ENCODE assay signal across 8 cellular contexts in genomic region chr10:133520193-133520738, GRCh38. TPM values are rescaled to one million over a fixed set of nuclear protein-coding genes. Genes with fewer than 3 reads are reported as not detected.
DNase-seq lines count a peak whose midpoint lies in the region; TF ChIP-seq lines count a peak whose summit lies in the region.

No MANE protein-coding gene starts in this region.

- H3K9me3 ChIP-seq in HEK293 (ENCODE audit: control insufficient read depth, insufficient read depth, low read depth, low read length) (no peaks in the 10 kb centered on the region), mammary epithelial cell (replicated peaks; ENCODE audit: insufficient read depth, low read length) (no peaks in the 10 kb centered on the region)

- DNase-seq in NCI-H1105 treated with DMSO at 0.1 percent for 48 hours (lab: John Stamatoyannopoulos, UW) (peak; percentile 7), NCI-H1105 (lab: John Stamatoyannopoulos, UW) (no peak), NCI-H1048 (lab: John Stamatoyannopoulos, UW) (peak; percentile 65), mammary epithelial cell (peak; percentile 58), left kidney (ENCODE audit: low read depth, low spot score) (peak; percentile 76)
- peak; percentile 86 to 95 for DNase-seq in stimulated activated CD4-positive, alpha-beta T cell treated with anti-CD3 and anti-CD28 coated beads, Interleukin-4, amount 100 ng/mL, for 4 hours

- H3K4me1 ChIP-seq in HEK293 (ENCODE audit: control insufficient read depth, insufficient read depth, low read length) (no peaks in the 10 kb centered on the region), mammary epithelial cell (ENCODE audit: insufficient read depth, low read length) (peaks cover 8% of the 10 kb centered on the region)

- peak overlapping the region; percentile 97 for H2AFZ ChIP-seq in mammary epithelial cell (ENCODE audit: low read depth, low read length)

- H3K36me3 ChIP-seq in HEK293 (ENCODE audit: control insufficient read depth in 2 of 2, insufficient read depth in 1 of 2, low read length in 2 of 2) (no peaks in the 10 kb centered on the region), mammary epithelial cell (ENCODE audit: insufficient read depth, low read length) (no peaks in the 10 kb centered on the region)

- H3K4me3 ChIP-seq in HEK293 (ENCODE audit: low read depth, low read length), result peak overlapping the region; percentile 19
- H3K4me3 ChIP-seq in WI38 (ENCODE audit: low read depth, low read length), result peak overlapping the region; percentile 7; the same call in 1 of the 2 replicates
- H3K4me3 ChIP-seq in mammary epithelial cell (replicated peaks in 1 of 3; ENCODE audit: insufficient read depth in 1 of 3, low read depth in 2 of 3, low read length in 3 of 3), result peak overlapping the region; percentile 35 to 60 (median 59)

- TF ChIP-seq CTCF in HEK293 (tag by site-specific recombination; IDR thresholded peaks at IDR 0.05) (peak; percentile 96), WI38 (IDR thresholded peaks at IDR 0.05; ENCODE audit: low read depth, low read length) (peak; percentile 78), mammary epithelial cell (conservative IDR thresholded peaks at IDR 0.05 in 1 of 2, IDR thresholded peaks at IDR 0.05 in 1 of 2; ENCODE audit: extremely low read depth in 1 of 2, insufficient read depth in 1 of 2, low read depth in 1 of 2, low read length in 2 of 2) (peak; percentile 50 to 94)

- no peak overlapping the region for H3K27ac ChIP-seq in HEK293 (ENCODE audit: extremely low read depth, low read depth, low read length)
- H3K27ac ChIP-seq in mammary epithelial cell (ENCODE audit: insufficient read depth, low read depth, low read length), result no peak overlapping the region

- no peaks in the 10 kb centered on the region for H3K79me2 ChIP-seq in mammary epithelial cell (ENCODE audit: insufficient read depth, low read length)

- in situ Hi-C loops in mammary epithelial cell (cut with MboI; ENCODE audit: low sequenced_read_pairs in 2 of 2), result no loop called here

- H3K27me3 ChIP-seq in mammary epithelial cell (ENCODE audit: insufficient read depth, low read length), result peaks cover 2% of the 10 kb centered on the region

- peak overlapping the region; percentile 95 for H3K4me2 ChIP-seq in mammary epithelial cell (ENCODE audit: insufficient read depth, low read depth, low read length)

- intact Hi-C loops in mammary epithelial cell (cut with micrococcal nuclease), result loop anchor here (5.0 kb wide), 1 partner anchor 193 kb away; no protein-coding TSS in a partner anchor

- no peaks in the 10 kb centered on the region for H4K20me1 ChIP-seq in mammary epithelial cell (ENCODE audit: insufficient read depth, low read length)

- no TSS peak for BruUV-seq in mammary epithelial cell (replicated peaks; lab: Mats Ljungman, UMichigan)

- CTCF ChIA-PET in HEK293 (lab: Yijun Ruan, JAX) (interaction anchor here (0.6 to 1.7 kb wide), 11 partner anchors 9 to 100 kb away, joined by 3 to 12 read pairs (median 5); no protein-coding TSS in a partner anchor), mammary epithelial cell (lab: Charles Lee; ENCODE audit: low non-redundant PET) (no interaction called here)

- no peak overlapping the region for H3K9ac ChIP-seq in mammary epithelial cell (ENCODE audit: insufficient read depth, low read length)

- dilution Hi-C loops in mammary epithelial cell (cut with HindIII; ENCODE audit: low sequenced_read_pairs), result no loop called here

- WGBS in mammary epithelial cell (ENCODE audit: low coverage, missing lambda C conversion rate), result 3% methylated on average over 5 of the region's 33 CpGs

- POLR2A ChIA-PET in HEK293 (lab: Yijun Ruan, JAX), result interaction anchor here (1.0 kb wide), 1 partner anchor 13 kb away, joined by 5 read pairs; no protein-coding TSS in a partner anchor

TF ChIP-seq in HEK293, 187 proteins besides CTCF, POLR2A, EP300 and RAD21 (continues in another document):
- peak; percentile 83; the same call in 1 of the 2 replicates for TF ChIP-seq ZNF324 (tag by site-specific recombination; IDR thresholded peaks at IDR 0.05)
- TF ChIP-seq ZFP69B (tag by site-specific recombination; IDR thresholded peaks at IDR 0.05), result peak; percentile 39; the same call in 1 of the 2 replicates
- no peak for TF ChIP-seq ZNF266 (tag by site-specific recombination; IDR thresholded peaks at IDR 0.05; ENCODE audit: low read depth)
- no peak for TF ChIP-seq KLF10 (tag by site-specific recombination; IDR thresholded peaks at IDR 0.05)
- TF ChIP-seq, protein P1, sequence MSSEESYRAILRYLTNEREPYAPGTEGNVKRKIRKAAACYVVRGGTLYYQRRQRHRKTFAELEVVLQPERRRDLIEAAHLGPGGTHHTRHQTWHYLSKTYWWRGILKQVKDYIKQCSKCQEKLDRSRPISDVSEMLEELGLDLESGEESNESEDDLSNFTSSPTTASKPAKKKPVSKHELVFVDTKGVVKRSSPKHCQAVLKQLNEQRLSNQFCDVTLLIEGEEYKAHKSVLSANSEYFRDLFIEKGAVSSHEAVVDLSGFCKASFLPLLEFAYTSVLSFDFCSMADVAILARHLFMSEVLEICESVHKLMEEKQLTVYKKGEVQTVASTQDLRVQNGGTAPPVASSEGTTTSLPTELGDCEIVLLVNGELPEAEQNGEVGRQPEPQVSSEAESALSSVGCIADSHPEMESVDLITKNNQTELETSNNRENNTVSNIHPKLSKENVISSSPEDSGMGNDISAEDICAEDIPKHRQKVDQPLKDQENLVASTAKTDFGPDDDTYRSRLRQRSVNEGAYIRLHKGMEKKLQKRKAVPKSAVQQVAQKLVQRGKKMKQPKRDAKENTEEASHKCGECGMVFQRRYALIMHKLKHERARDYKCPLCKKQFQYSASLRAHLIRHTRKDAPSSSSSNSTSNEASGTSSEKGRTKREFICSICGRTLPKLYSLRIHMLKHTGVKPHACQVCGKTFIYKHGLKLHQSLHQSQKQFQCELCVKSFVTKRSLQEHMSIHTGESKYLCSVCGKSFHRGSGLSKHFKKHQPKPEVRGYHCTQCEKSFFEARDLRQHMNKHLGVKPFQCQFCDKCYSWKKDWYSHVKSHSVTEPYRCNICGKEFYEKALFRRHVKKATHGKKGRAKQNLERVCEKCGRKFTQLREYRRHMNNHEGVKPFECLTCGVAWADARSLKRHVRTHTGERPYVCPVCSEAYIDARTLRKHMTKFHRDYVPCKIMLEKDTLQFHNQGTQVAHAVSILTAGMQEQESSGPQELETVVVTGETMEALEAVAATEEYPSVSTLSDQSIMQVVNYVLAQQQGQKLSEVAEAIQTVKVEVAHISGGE (tag by site-specific recombination; conservative IDR thresholded peaks at IDR 0.05; ENCODE audit: low read depth), result peak; percentile 91
- TF ChIP-seq OSR2 (tag by site-specific recombination; IDR thresholded peaks at IDR 0.05), result peak; percentile 34; the same call in 1 of the 2 replicates
- no peak for TF ChIP-seq ZNF157 (tag by site-specific recombination; IDR thresholded peaks at IDR 0.05)
- TF ChIP-seq ZNF639 (tag by site-specific recombination; IDR thresholded peaks at IDR 0.05), result no peak
- TF ChIP-seq ZNF792 (tag by site-specific recombination; IDR thresholded peaks at IDR 0.05), result no peak
- TF ChIP-seq ZBTB7A (tag by site-specific recombination; IDR thresholded peaks at IDR 0.05; ENCODE audit: low read depth), result 0 out of 2 replicates have a peak, but pooled peaks have one; percentile 54
- TF ChIP-seq YY2 (tag by site-specific recombination; IDR thresholded peaks at IDR 0.05), result no peak
- TF ChIP-seq ZBTB6 (tag by site-specific recombination; IDR thresholded peaks at IDR 0.05), result peak; percentile 48; the same call in 1 of the 2 replicates
- TF ChIP-seq, protein P2, sequence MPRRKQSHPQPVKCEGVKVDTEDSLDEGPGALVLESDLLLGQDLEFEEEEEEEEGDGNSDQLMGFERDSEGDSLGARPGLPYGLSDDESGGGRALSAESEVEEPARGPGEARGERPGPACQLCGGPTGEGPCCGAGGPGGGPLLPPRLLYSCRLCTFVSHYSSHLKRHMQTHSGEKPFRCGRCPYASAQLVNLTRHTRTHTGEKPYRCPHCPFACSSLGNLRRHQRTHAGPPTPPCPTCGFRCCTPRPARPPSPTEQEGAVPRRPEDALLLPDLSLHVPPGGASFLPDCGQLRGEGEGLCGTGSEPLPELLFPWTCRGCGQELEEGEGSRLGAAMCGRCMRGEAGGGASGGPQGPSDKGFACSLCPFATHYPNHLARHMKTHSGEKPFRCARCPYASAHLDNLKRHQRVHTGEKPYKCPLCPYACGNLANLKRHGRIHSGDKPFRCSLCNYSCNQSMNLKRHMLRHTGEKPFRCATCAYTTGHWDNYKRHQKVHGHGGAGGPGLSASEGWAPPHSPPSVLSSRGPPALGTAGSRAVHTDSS (tag by site-specific recombination; IDR thresholded peaks at IDR 0.05), result no peak
- no peak for TF ChIP-seq ZNF544 (tag by site-specific recombination; IDR thresholded peaks at IDR 0.05)
- TF ChIP-seq ZNF626 (tag by site-specific recombination; IDR thresholded peaks at IDR 0.05), result no peak
- TF ChIP-seq GFI1B (tag by site-specific recombination; IDR thresholded peaks at IDR 0.05), result no peak
- no peak for TF ChIP-seq KLF7 (tag by site-specific recombination; IDR thresholded peaks at IDR 0.05; ENCODE audit: borderline replicate concordance)
- no peak for TF ChIP-seq ZNF169 (tag by site-specific recombination; IDR thresholded peaks at IDR 0.05)

RNA-seq across cellular contexts. Expression of gene CYP2E1, which starts 6.9 kb away (rescaled TPM):
- 1 to 10 TPM in 1 of 2 donors, under 1 TPM in 1; 0.17 to 3.6 TPM for total RNA-seq in mammary epithelial cell
- 1.00 TPM for polyA plus RNA-seq in mammary epithelial cell
- not detected for polyA minus RNA-seq in mammary epithelial cell

RNA-seq across cellular contexts. Expression of gene SYCE1, which starts 45.1 kb away (rescaled TPM):
- total RNA-seq in mammary epithelial cell, result 10 to 100 TPM in 1 of 2 donors, under 1 TPM in 1; 0.33 to 21.7 TPM
- polyA plus RNA-seq in mammary epithelial cell, result not detected
- polyA minus RNA-seq in mammary epithelial cell, result not detected

Comparison
In these comparisons a context has a peak if more than half of its experiments do, and no peak if none do; other contexts are left out.
1. H3K4me3 ChIP-seq: peak in every context shown above with its lines; median percentile 59 in mammary epithelial cell; 19 in HEK293; 7 in WI38.